ENCODE assay signal across 12 cellular contexts in the genomic region with DNA sequence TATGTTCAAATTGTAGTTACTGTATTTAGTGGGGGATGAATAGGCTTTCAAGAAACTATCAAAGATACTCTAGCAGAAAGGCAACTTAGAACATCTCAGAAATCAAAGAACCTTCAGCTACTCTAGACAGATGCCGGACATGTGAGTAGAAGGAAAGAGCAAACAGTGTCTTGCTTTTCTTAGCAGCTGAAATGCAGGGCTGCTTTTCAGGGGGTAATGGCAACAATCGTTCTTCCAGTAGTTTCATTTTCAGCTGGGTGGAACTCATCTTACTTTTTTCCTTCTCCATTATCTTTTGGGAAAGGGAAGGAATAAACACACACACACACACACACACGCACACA.
A peak's percentile ranks its signal among the peaks of the same experiment; 100 is the strongest.
DNase-seq lines count a peak whose midpoint lies in the region; ATAC-seq lines count a peak whose summit lies in the region.
"Had no signal": no experiment of that assay in that cellular context is flagged by ENCODE, and none has a peak within 500 bp of the region (broad histone marks: within the 10 kb centered on the region; RNA-seq: fewer than 3 reads in every experiment).

No MANE protein-coding gene starts in this region.

- ATAC-seq in stimulated activated effector memory CD8-positive, alpha-beta T cell treated with anti-CD3 and anti-CD28 coated beads, Interleukin-12 subunit alpha, Interleukin-12 subunit beta, amount 100 ng/mL, for 72 hours: no peak
- no peak for ATAC-seq in HG03571 (IDR thresholded peaks at IDR 0.05; ENCODE audit: unreplicated experiment)
- ATAC-seq: A549, WTC11 had no signal

- no peak overlapping the region for H3K27ac Mint-ChIP-seq in T-helper 1 cell treated with Interleukin-12 subunit alpha and Interleukin-12 subunit beta and Interleukin-4 antibody, amounts not matched to agents 30 μg/mL and 1 μg/mL, for 36 hours
- no peak overlapping the region for H3K27ac Mint-ChIP-seq in stimulated activated effector memory CD8-positive, alpha-beta T cell treated with anti-CD3 and anti-CD28 coated beads, Interleukin-12 subunit alpha, Interleukin-12 subunit beta, amount 100 ng/mL, for 72 hours
- H3K27ac Mint-ChIP-seq: WTC11 had no signal

- H3K4me3 Mint-ChIP-seq in T-helper 1 cell treated with Interleukin-12 subunit alpha and Interleukin-12 subunit beta and Interleukin-4 antibody, amounts not matched to agents 30 μg/mL and 1 μg/mL, for 36 hours: peak overlapping the region; percentile 70
- H3K4me3 Mint-ChIP-seq in stimulated activated effector memory CD8-positive, alpha-beta T cell treated with anti-CD3 and anti-CD28 coated beads, Interleukin-12 subunit alpha, Interleukin-12 subunit beta, amount 100 ng/mL, for 72 hours: peak overlapping the region; percentile 69
- H3K4me3 Mint-ChIP-seq: WTC11 had no signal

- peaks cover 35% of the 10 kb centered on the region for H3K4me1 Mint-ChIP-seq in T-helper 1 cell treated with Interleukin-12 subunit alpha and Interleukin-12 subunit beta and Interleukin-4 antibody, amounts not matched to agents 30 μg/mL and 1 μg/mL, for 36 hours (ENCODE audit: low read depth)
- peaks cover 38% of the 10 kb centered on the region for H3K4me1 Mint-ChIP-seq in stimulated activated effector memory CD8-positive, alpha-beta T cell treated with anti-CD3 and anti-CD28 coated beads, Interleukin-12 subunit alpha, Interleukin-12 subunit beta, amount 100 ng/mL, for 72 hours

- DNase-seq in T-helper 1 cell: no peak
- peak; percentile 63 for DNase-seq in OCI-M1 (lab: John Stamatoyannopoulos, UW)
- peak; percentile 41 for DNase-seq in fibroblast of gingiva (ENCODE audit: low read depth)
- DNase-seq in stimulated activated effector memory CD8-positive, alpha-beta T cell treated with anti-CD3 and anti-CD28 coated beads, Interleukin-12 subunit alpha, Interleukin-12 subunit beta, amount 100 ng/mL, for 72 hours (ENCODE audit: low spot score in 2 of 2): no peak
- no peak for DNase-seq in KBM-7
- no peak for DNase-seq in NCI-H2081 (lab: John Stamatoyannopoulos, UW)
- DNase-seq: mammary epithelial cell, NCI-H2081 treated with DMSO at 0.1 percent for 48 hours had no signal

- H3K36me3 Mint-ChIP-seq in T-helper 1 cell treated with Interleukin-12 subunit alpha and Interleukin-12 subunit beta and Interleukin-4 antibody, amounts not matched to agents 30 μg/mL and 1 μg/mL, for 36 hours (ENCODE audit: low read depth): no peaks in the 10 kb centered on the region
- H3K36me3 Mint-ChIP-seq in stimulated activated effector memory CD8-positive, alpha-beta T cell treated with anti-CD3 and anti-CD28 coated beads, Interleukin-12 subunit alpha, Interleukin-12 subunit beta, amount 100 ng/mL, for 72 hours: no peaks in the 10 kb centered on the region
- H3K36me3 Mint-ChIP-seq: WTC11 had no signal

- H3K9me3 Mint-ChIP-seq in T-helper 1 cell treated with Interleukin-12 subunit alpha and Interleukin-12 subunit beta and Interleukin-4 antibody, amounts not matched to agents 30 μg/mL and 1 μg/mL, for 36 hours: no peaks in the 10 kb centered on the region
- no peaks in the 10 kb centered on the region for H3K9me3 Mint-ChIP-seq in stimulated activated effector memory CD8-positive, alpha-beta T cell treated with anti-CD3 and anti-CD28 coated beads, Interleukin-12 subunit alpha, Interleukin-12 subunit beta, amount 100 ng/mL, for 72 hours
- H3K9me3 Mint-ChIP-seq: WTC11 had no signal

- in situ Hi-C loops in KBM-7 (cut with MboI; ENCODE audit: low pct_unique_long_range_greater_than_20kb, low sequenced_read_pairs): no loop called here

- peaks cover 20% of the 10 kb centered on the region for H3K27me3 Mint-ChIP-seq in T-helper 1 cell treated with Interleukin-12 subunit alpha and Interleukin-12 subunit beta and Interleukin-4 antibody, amounts not matched to agents 30 μg/mL and 1 μg/mL, for 36 hours (ENCODE audit: low read depth)

Comparison
In these comparisons a context has a peak if more than half of its experiments do, and no peak if none do; other contexts are left out.
1. DNase-seq: peak in OCI-M1 (single experiment) and fibroblast of gingiva (single experiment); none in T-helper 1 cell (0 of 5), stimulated activated effector memory CD8-positive, alpha-beta T cell treated with anti-CD3 and anti-CD28 coated beads, Interleukin-12 subunit alpha, Interleukin-12 subunit beta, amount 100 ng/mL, for 72 hours (0 of 2), KBM-7 (single experiment) and NCI-H2081 (0 of 2).